9 cellular contexts compared by ENCODE assay signal in genomic region chr12:24835377-24835776, GRCh38.
"Had no signal": no experiment of that assay in that cellular context is flagged by ENCODE, and none has a peak within 500 bp of the region (broad histone marks: within the 10 kb centered on the region; RNA-seq: fewer than 3 reads in every experiment).

No MANE protein-coding gene starts in this region.

- H3K4me3 ChIP-seq: GM23338 had no signal

- DNase-seq: H9, HCEC 1CT, HFFc6, KBM-7 had no signal

- H3K27ac ChIP-seq: HL-60 had no signal

- H2AFZ ChIP-seq: GM23338 had no signal

- H3K4me2 ChIP-seq: GM23338 had no signal

- FAIRE-seq: H1, H54, HepG2 had no signal

- ATAC-seq: GM23338, HepG2 had no signal
